12 cellular contexts compared by ENCODE assay signal in genomic region chr1:32353431-32353830, GRCh38. TPM values are rescaled to one million over a fixed set of nuclear protein-coding genes. Genes with fewer than 3 reads are reported as not detected.
A peak's percentile ranks its signal among the peaks of the same experiment; 100 is the strongest.
DNase-seq lines count a peak whose midpoint lies in the region; ATAC-seq and TF ChIP-seq lines count a peak whose summit lies in the region.
"Had no signal": no experiment of that assay in that cellular context is flagged by ENCODE, and none has a peak within 500 bp of the region (broad histone marks: within the 10 kb centered on the region; RNA-seq: fewer than 3 reads in every experiment).

No MANE protein-coding gene starts in this region.

- peaks cover 14% of the 10 kb centered on the region for H3K4me1 ChIP-seq in Caco-2
- peaks cover 11 to 60% (median 54%) of the 10 kb centered on the region in 9 donors for H3K4me1 ChIP-seq in heart right ventricle
- H3K4me1 ChIP-seq in trophoblast cell (ENCODE audit: control insufficient read depth in 1 of 2, insufficient read depth in 2 of 2, low read length in 2 of 2): peaks cover 8 to 16% of the 10 kb centered on the region in 2 experiments

- H2AK5ac ChIP-seq in trophoblast cell (ENCODE audit: low read length): no peak overlapping the region

- H3K27ac ChIP-seq in heart right ventricle: peak overlapping the region in 9 of 10 donors; percentile 57 to 98 (median 95)
- no peak overlapping the region for H3K27ac ChIP-seq in trophoblast cell (ENCODE audit: low read depth, low read length)
- H3K27ac ChIP-seq: epithelial cell of prostate, KMS-11, lower lobe of right lung had no signal

- no peak overlapping the region for H3K4me2 ChIP-seq in trophoblast cell (ENCODE audit: low read length)
- H3K4me2 ChIP-seq: KMS-11 had no signal

- TF ChIP-seq CTCF in Caco-2 (IDR thresholded peaks at IDR 0.05; ENCODE audit: insufficient read depth in 1 of 2, low read depth in 1 of 2, low read length in 1 of 2, severe bottlenecking in 1 of 2, unreplicated experiment in 1 of 2): no peak
- no peak for TF ChIP-seq CTCF in activated B cell treated with CpG ODN at 0.5 μM for 24 hours (IDR thresholded peaks at IDR 0.05)
- no peak for TF ChIP-seq CTCF in heart right ventricle (IDR thresholded peaks at IDR 0.05)
- no peak for TF ChIP-seq CTCF in progenitor cell of endocrine pancreas (IDR thresholded peaks at IDR 0.05; ENCODE audit: unreplicated experiment)

- no peak overlapping the region for H3K4ac ChIP-seq in trophoblast cell (ENCODE audit: low read depth, low read length)

- no peak overlapping the region for H2BK12ac ChIP-seq in trophoblast cell (ENCODE audit: low read length)

- CTCF ChIA-PET in Caco-2 (lab: Charles Lee) (no interaction called here), activated B cell treated with CpG ODN at 0.5 μM for 24 hours (lab: Charles Lee) (interaction anchor here (1.2 kb wide), 1 partner anchor 113 kb away, joined by 4 read pairs; no protein-coding TSS in a partner anchor)

- H3K36me3 Mint-ChIP-seq in Caco-2 (ENCODE audit: insufficient read depth, unreplicated experiment): peaks cover 8% of the 10 kb centered on the region
- H3K36me3 Mint-ChIP-seq in activated B cell treated with CpG ODN at 0.5 μM for 24 hours (ENCODE audit: low read depth): no peaks in the 10 kb centered on the region
- H3K36me3 Mint-ChIP-seq in progenitor cell of endocrine pancreas (ENCODE audit: insufficient read depth): peaks cover 2% of the 10 kb centered on the region

- no peaks in the 10 kb centered on the region for H3K9me3 ChIP-seq in Caco-2
- H3K9me3 ChIP-seq in heart right ventricle: no peaks in the 10 kb centered on the region
- H3K9me3 ChIP-seq in trophoblast cell (ENCODE audit: insufficient read depth, low read depth, low read length): peaks cover 2% of the 10 kb centered on the region
- H3K9me3 ChIP-seq: lower lobe of right lung had no signal

- no peak overlapping the region for H4K12ac ChIP-seq in trophoblast cell (ENCODE audit: low read depth, low read length)

- peak overlapping the region; percentile 66 for H3K4me3 Mint-ChIP-seq in Caco-2 (ENCODE audit: unreplicated experiment)
- H3K4me3 Mint-ChIP-seq in activated B cell treated with CpG ODN at 0.5 μM for 24 hours: peak overlapping the region; percentile 44
- H3K4me3 Mint-ChIP-seq in progenitor cell of endocrine pancreas (ENCODE audit: low read depth): peak overlapping the region; percentile 26

- H3K27ac Mint-ChIP-seq in Caco-2 (ENCODE audit: unreplicated experiment) (peak overlapping the region; percentile 60), activated B cell treated with CpG ODN at 0.5 μM for 24 hours (no peak overlapping the region), progenitor cell of endocrine pancreas (peak overlapping the region; percentile 65)

- no peak overlapping the region for H3K23ac ChIP-seq in trophoblast cell (ENCODE audit: low read length)

- no peak overlapping the region for H2BK5ac ChIP-seq in trophoblast cell (ENCODE audit: low read depth, low read length, poor library complexity)

- no peak for ATAC-seq in activated B cell treated with CpG ODN at 0.5 μM for 24 hours (ENCODE audit: low read depth)
- peak in 1 of 8 donors; percentile 6 for ATAC-seq in heart right ventricle
- ATAC-seq: lower lobe of right lung had no signal

- no peak overlapping the region for H4K91ac ChIP-seq in trophoblast cell (ENCODE audit: low read depth, low read length)

- POLR2A ChIA-PET in Caco-2 (lab: Charles Lee) (no interaction called here), activated B cell treated with CpG ODN at 0.5 μM for 24 hours (lab: Charles Lee) (interaction anchor here (0.6 to 6.5 kb wide), 6 partner anchors 7 to 62 kb away, joined by 3 to 121 read pairs (median 4); partner anchors contain the start of genes BSDC1, FAM229A, HDAC1 and MARCKSL1)

- no peak overlapping the region for H3K14ac ChIP-seq in trophoblast cell (ENCODE audit: low read length)

- H3K27me3 ChIP-seq in Caco-2 (replicated peaks; ENCODE audit: control insufficient read depth, insufficient read depth, low read length) (no peaks in the 10 kb centered on the region), heart right ventricle (no peaks in the 10 kb centered on the region), trophoblast cell (ENCODE audit: insufficient read depth, low read length) (no peaks in the 10 kb centered on the region)

- H2BK120ac ChIP-seq in trophoblast cell (ENCODE audit: insufficient read depth, low read length, poor library complexity): no peak overlapping the region

- no peaks in the 10 kb centered on the region; the same call in 1 of the 2 replicates for H3K36me3 ChIP-seq in Caco-2 (ENCODE audit: control insufficient read depth, insufficient read depth, low read length)
- peaks cover 0 to 4% (median 0%) of the 10 kb centered on the region in 9 donors for H3K36me3 ChIP-seq in heart right ventricle
- no peaks in the 10 kb centered on the region for H3K36me3 ChIP-seq in trophoblast cell (ENCODE audit: control insufficient read depth in 1 of 2, insufficient read depth in 2 of 2, low read length in 2 of 2)
- H3K36me3 ChIP-seq: lower lobe of right lung had no signal

- H3K27me3 Mint-ChIP-seq in Caco-2 (ENCODE audit: insufficient read depth, unreplicated experiment) (no peaks in the 10 kb centered on the region), activated B cell treated with CpG ODN at 0.5 μM for 24 hours (no peaks in the 10 kb centered on the region), progenitor cell of endocrine pancreas (no peaks in the 10 kb centered on the region)

- no peak overlapping the region for H3K9ac ChIP-seq in trophoblast cell (ENCODE audit: low read length)
- H3K9ac ChIP-seq: KMS-11 had no signal

- no peak overlapping the region for H3K18ac ChIP-seq in trophoblast cell (ENCODE audit: low read length)

- no peak overlapping the region for H2AFZ ChIP-seq in trophoblast cell (ENCODE audit: insufficient read depth, low read length, poor library complexity)

- no peak overlapping the region for H4K8ac ChIP-seq in trophoblast cell (ENCODE audit: low read depth, low read length)

- BruUV-seq in Caco-2 (replicated peaks; lab: Mats Ljungman, UMichigan): no TSS peak

- H3K79me2 ChIP-seq in trophoblast cell (ENCODE audit: control insufficient read depth, insufficient read depth, low read length, poor library complexity): peaks cover 5% of the 10 kb centered on the region

- H3K4me3 ChIP-seq in Caco-2 (ENCODE audit: low read depth, low read length) (no peak overlapping the region), heart right ventricle (no peak overlapping the region), trophoblast cell (ENCODE audit: low read depth, low read length) (no peak overlapping the region)
- H3K4me3 ChIP-seq: lower lobe of right lung had no signal

- H3K4me1 Mint-ChIP-seq in Caco-2 (ENCODE audit: low read depth, unreplicated experiment) (peaks cover 13% of the 10 kb centered on the region), activated B cell treated with CpG ODN at 0.5 μM for 24 hours (peaks cover 27% of the 10 kb centered on the region), progenitor cell of endocrine pancreas (ENCODE audit: low read depth) (peaks cover 13% of the 10 kb centered on the region)

- intact Hi-C loops in Caco-2 (cut with micrococcal nuclease; ENCODE audit: unreplicated experiment): loop anchor here (5.0 kb wide), 1 partner anchor 136 kb away; no protein-coding TSS in a partner anchor
- intact Hi-C loops in activated B cell treated with CpG ODN at 0.5 μM for 24 hours (cut with micrococcal nuclease): loop anchor here (5.0 kb wide), 1 partner anchor 61 kb away; the partner anchor contains the start of gene HDAC1
- intact Hi-C loops in heart right ventricle (cut with DNase I): loop anchor here in 1 of 10 donors (5.0 kb wide), 1 partner anchor 39 kb away; the partner anchor contains the start of gene BSDC1

- 50 to 62% methylated on average over 2 of the region's 2 CpGs for WGBS in heart right ventricle, 2 donors
- no CpG with 5 or more reads among the region's 2 CpGs for WGBS in trophoblast cell (ENCODE audit: extremely low coverage, insufficient coverage, insufficient read length)

- H3K79me1 ChIP-seq in trophoblast cell (ENCODE audit: low read length): peaks cover 9% of the 10 kb centered on the region

- no peaks in the 10 kb centered on the region for H3K9me3 Mint-ChIP-seq in Caco-2 (ENCODE audit: unreplicated experiment)
- no peaks in the 10 kb centered on the region for H3K9me3 Mint-ChIP-seq in activated B cell treated with CpG ODN at 0.5 μM for 24 hours
- H3K9me3 Mint-ChIP-seq in progenitor cell of endocrine pancreas (ENCODE audit: low read depth): no peaks in the 10 kb centered on the region

- no peak for DNase-seq in Caco-2
- no peak for DNase-seq in activated B cell treated with CpG ODN at 0.5 μM for 24 hours
- no peak for DNase-seq in heart right ventricle
- DNase-seq in progenitor cell of endocrine pancreas (ENCODE audit: low spot score, unreplicated experiment): no peak
- DNase-seq in islet precursor cell: no peak
- no peak for DNase-seq in NCI-H2227 treated with DMSO at 0.1 percent for 48 hours (lab: John Stamatoyannopoulos, UW)
- no peak for DNase-seq in trophoblast cell
- DNase-seq in hippocampal formation (lab: John Stamatoyannopoulos, UW): no peak
- DNase-seq: lower lobe of right lung, NCI-H510A treated with DMSO at 0.1 percent for 48 hours had no signal

RNA-seq across cellular contexts. Expression of gene FAM229A, which starts 8.9 kb away (rescaled TPM):
- total RNA-seq in Caco-2 (2022): 2.1 and 2.6 TPM in 2 replicates
- 7.6 and 11.7 TPM in 2 replicates for total RNA-seq in activated B cell treated with CpG ODN at 0.5 μM for 24 hours
- 1 to 10 TPM in 9 of 10 donors, under 1 TPM in 1; 0.93 to 5.2 (median 2.2) TPM for total RNA-seq in heart right ventricle
- polyA plus RNA-seq in heart right ventricle: 10 to 100 TPM in 1 of 2 donors, 1 to 10 TPM in 1; 2.8 to 13.4 TPM
- total RNA-seq in progenitor cell of endocrine pancreas: 15.0 and 17.3 TPM in 2 replicates
- polyA plus RNA-seq in trophoblast cell (2013): 5.0 and 5.5 TPM in 2 replicates

RNA-seq across cellular contexts. Expression of gene TSSK3, which starts 8.9 kb away (rescaled TPM):
- total RNA-seq in Caco-2 (2022) (2.5 and 2.6 TPM in 2 replicates), activated B cell treated with CpG ODN at 0.5 μM for 24 hours (3.5 and 6.1 TPM in 2 replicates), heart right ventricle (1 to 10 TPM in 7 of 10 donors, under 1 TPM in 3; 0.47 to 5.8 (median 1.7) TPM), progenitor cell of endocrine pancreas (3.1 and 3.9 TPM in 2 replicates)
- 1 to 10 TPM in 1 of 2 donors, under 1 TPM in 1; 0.10 to 4.4 TPM for polyA plus RNA-seq in heart right ventricle
- polyA plus RNA-seq in trophoblast cell (2013): 0.61 and 0.67 TPM in 2 replicates

RNA-seq across cellular contexts. Expression of gene MARCKSL1, which starts 17.4 kb away (rescaled TPM):
- total RNA-seq in Caco-2 (2022): 150 and 159 TPM in 2 replicates
- total RNA-seq in activated B cell treated with CpG ODN at 0.5 μM for 24 hours: 132 TPM in 2 replicates
- total RNA-seq in heart right ventricle: 10 to 100 TPM in 8 of 10 donors, 1 to 10 TPM in 2; 6.3 to 27.4 (median 13.2) TPM
- 10 to 100 TPM; 21.1 to 61.1 TPM for polyA plus RNA-seq in heart right ventricle
- total RNA-seq in progenitor cell of endocrine pancreas: 774 and 833 TPM in 2 replicates
- polyA plus RNA-seq in trophoblast cell (2013): 437 and 455 TPM in 2 replicates

RNA-seq across cellular contexts. Expression of gene BSDC1, which starts 40.8 kb away (rescaled TPM):
- total RNA-seq in Caco-2 (2022) (32.5 and 33.2 TPM in 2 replicates), activated B cell treated with CpG ODN at 0.5 μM for 24 hours (51.8 and 72.2 TPM in 2 replicates), heart right ventricle (10 to 100 TPM; 37.2 to 49.4 (median 45.9) TPM), progenitor cell of endocrine pancreas (91.0 and 93.6 TPM in 2 replicates)
- polyA plus RNA-seq in heart right ventricle: 10 to 100 TPM; 21.4 to 24.1 TPM
- polyA plus RNA-seq in trophoblast cell (2013): 41.3 and 43.8 TPM in 2 replicates
